In genomic region chr19:13732337-13732736, GRCh38 we compare ENCODE assay signal across 1 cellular context.
TF ChIP-seq lines count a peak whose summit lies in the region.

No MANE protein-coding gene starts in this region.

TF ChIP-seq in K562, 482 proteins besides CTCF, POLR2A, EP300 and RAD21:
- TF ChIP-seq ZNF146 (CRISPR knock-in tag; IDR thresholded peaks at IDR 0.05; ENCODE audit: unreplicated experiment) (no peak), ZNF121 (CRISPR knock-in tag; conservative IDR thresholded peaks at IDR 0.05) (peak; percentile 91)
